8 cellular contexts compared by ENCODE assay signal in genomic region chr19:37718357-37718756, GRCh38. TPM values are rescaled to one million over a fixed set of nuclear protein-coding genes. Genes with fewer than 3 reads are reported as not detected.
DNase-seq lines count a peak whose midpoint lies in the region; ATAC-seq and TF ChIP-seq lines count a peak whose summit lies in the region.

No MANE protein-coding gene starts in this region.

- 53 to 64% (median 58%) methylated on average over 10 of the region's 10 CpGs for WGBS in adrenal gland, 4 donors

- DNase-seq in AG04449 (ENCODE audit: low read depth, low spot score) (no peak), HPDE6-E6E7 (ENCODE audit: extremely low spot score) (peak; percentile 3), MCF 10A (ENCODE audit: unreplicated experiment) (no peak), adrenal gland (no peak), NCI-H146 treated with DMSO at 0.1 percent for 48 hours (lab: John Stamatoyannopoulos, UW; ENCODE audit: unreplicated experiment) (no peak), A172 (ENCODE audit: low spot score) (no peak)

- no peak for ATAC-seq in HG03354 (IDR thresholded peaks at IDR 0.05; ENCODE audit: poor library complexity, severe bottlenecking, unreplicated experiment)

- H3K4me3 ChIP-seq in AG04449 (ENCODE audit: low read depth, low read length) (peak overlapping the region; percentile 89), mucosa of stomach (ENCODE audit: low read length) (peak overlapping the region; percentile 83), adrenal gland (peak overlapping the region in 1 of 4 donors; percentile 66)

- H3K9me3 ChIP-seq in mucosa of stomach (ENCODE audit: control insufficient read depth, low read length): no peaks in the 10 kb centered on the region
- no peaks in the 10 kb centered on the region for H3K9me3 ChIP-seq in adrenal gland (replicated peaks in 1 of 3)

- intact Hi-C loops in MCF 10A (cut with micrococcal nuclease): no loop called here
- intact Hi-C loops in adrenal gland (cut with DNase I): no loop called here

- H3K4me1 ChIP-seq in mucosa of stomach (ENCODE audit: control insufficient read depth, insufficient read depth, low read length) (peaks cover 5% of the 10 kb centered on the region), adrenal gland (replicated peaks in 1 of 2) (peaks cover 9 to 14% of the 10 kb centered on the region in 2 donors)

- no peak for TF ChIP-seq CTCF in AG04449 (IDR thresholded peaks at IDR 0.05; ENCODE audit: insufficient read depth, low read length, missing control alignments)
- no peak for TF ChIP-seq CTCF in MCF 10A (IDR thresholded peaks at IDR 0.05; ENCODE audit: unreplicated experiment)
- no peak for TF ChIP-seq CTCF in adrenal gland (IDR thresholded peaks at IDR 0.05)

- no peaks in the 10 kb centered on the region for H3K36me3 ChIP-seq in mucosa of stomach (ENCODE audit: control insufficient read depth, insufficient read depth, low read length)
- no peaks in the 10 kb centered on the region for H3K36me3 ChIP-seq in adrenal gland (replicated peaks in 1 of 2)

- H3K9ac ChIP-seq in mucosa of stomach (ENCODE audit: low read length): peak overlapping the region; percentile 84

- peaks cover 9% of the 10 kb centered on the region for H3K4me1 Mint-ChIP-seq in MCF 10A (ENCODE audit: insufficient read depth, unreplicated experiment)

- H3K27ac ChIP-seq in adrenal gland: peak overlapping the region in 1 of 5 donors; percentile 78

- TF ChIP-seq POLR2A in adrenal gland (IDR thresholded peaks at IDR 0.05): no peak

- H3K27me3 ChIP-seq in mucosa of stomach (ENCODE audit: control insufficient read depth, insufficient read depth, low read length): no peaks in the 10 kb centered on the region
- no peaks in the 10 kb centered on the region for H3K27me3 ChIP-seq in adrenal gland

- no peaks in the 10 kb centered on the region for H3K27me3 Mint-ChIP-seq in MCF 10A (ENCODE audit: insufficient read depth, unreplicated experiment)

- H3K27ac Mint-ChIP-seq in MCF 10A (ENCODE audit: low read depth, unreplicated experiment): peak overlapping the region; percentile 85

- H3K36me3 Mint-ChIP-seq in MCF 10A (ENCODE audit: insufficient read depth, unreplicated experiment): peaks cover 28% of the 10 kb centered on the region

- peak overlapping the region; percentile 96 for H3K4me3 Mint-ChIP-seq in MCF 10A (ENCODE audit: unreplicated experiment)

- BruUV-seq in MCF 10A (replicated peaks; lab: Mats Ljungman, UMichigan): no TSS peak

- POLR2A ChIA-PET in AG04449 (lab: Yijun Ruan, JAX) (no interaction called here), MCF 10A (lab: Yijun Ruan, JAX) (interaction anchor here (0.8 to 2.5 kb wide), 8 partner anchors 56 to 214 kb away, joined by 3 to 29 read pairs (median 5); partner anchors contain the start of genes ZFP30, ZNF540, ZNF571 and ZNF573)

- H3K9me3 Mint-ChIP-seq in MCF 10A (ENCODE audit: unreplicated experiment): no peaks in the 10 kb centered on the region

- CTCF ChIA-PET in AG04449 (lab: Yijun Ruan, JAX) (no interaction called here), MCF 10A (lab: Yijun Ruan, JAX) (no interaction called here)

RNA-seq across cellular contexts. Expression of gene ZNF607, which starts 1.2 kb away (rescaled TPM):
- total RNA-seq in MCF 10A (2022): 3.0 and 3.4 TPM in 2 replicates
- total RNA-seq in adrenal gland: 10 to 100 TPM in 2 of 8 donors, 1 to 10 TPM in 6; 3.8 to 14.9 (median 4.8) TPM
- 1 to 10 TPM; 3.7 to 4.4 (median 4.2) TPM for polyA plus RNA-seq in adrenal gland
- 0.26 and 0.59 TPM in 2 replicates for total RNA-seq in A172 (2014; rRNA removed; shearing (Covaris generic))
